Comparison of ENCODE assay signal across 1 cellular context in the genomic region with DNA sequence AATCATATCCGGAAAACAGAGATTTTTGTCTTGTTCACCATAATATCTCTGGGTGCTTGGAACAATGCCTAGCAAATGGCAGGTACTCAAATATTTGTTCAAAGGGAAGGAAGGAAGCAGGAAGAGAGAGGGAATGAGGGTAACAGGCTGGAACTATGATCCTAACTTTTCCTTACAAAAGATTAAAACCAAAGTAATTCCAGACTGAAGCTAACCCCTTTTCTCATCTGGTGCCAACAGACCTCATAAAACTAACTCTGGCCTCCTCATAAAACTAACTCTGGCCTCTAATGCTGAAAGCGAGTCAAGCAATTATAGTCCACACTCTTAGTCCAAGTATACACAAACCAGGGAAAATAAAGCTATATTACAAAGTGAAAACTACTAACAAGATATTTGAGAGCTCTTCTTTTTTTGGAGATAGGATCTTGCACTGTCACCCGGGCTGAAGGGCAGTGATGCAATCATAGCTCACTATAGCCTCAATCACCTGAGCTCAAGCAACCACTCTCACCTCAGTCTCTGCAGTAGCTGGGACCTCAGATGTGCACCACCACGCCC.
TF ChIP-seq lines count a peak whose summit lies in the region.

No MANE protein-coding gene starts in this region.

TF ChIP-seq in HepG2, 621 proteins besides CTCF, POLR2A, EP300 and RAD21 (continued from another document and continues in another):
- TF ChIP-seq, protein P1, sequence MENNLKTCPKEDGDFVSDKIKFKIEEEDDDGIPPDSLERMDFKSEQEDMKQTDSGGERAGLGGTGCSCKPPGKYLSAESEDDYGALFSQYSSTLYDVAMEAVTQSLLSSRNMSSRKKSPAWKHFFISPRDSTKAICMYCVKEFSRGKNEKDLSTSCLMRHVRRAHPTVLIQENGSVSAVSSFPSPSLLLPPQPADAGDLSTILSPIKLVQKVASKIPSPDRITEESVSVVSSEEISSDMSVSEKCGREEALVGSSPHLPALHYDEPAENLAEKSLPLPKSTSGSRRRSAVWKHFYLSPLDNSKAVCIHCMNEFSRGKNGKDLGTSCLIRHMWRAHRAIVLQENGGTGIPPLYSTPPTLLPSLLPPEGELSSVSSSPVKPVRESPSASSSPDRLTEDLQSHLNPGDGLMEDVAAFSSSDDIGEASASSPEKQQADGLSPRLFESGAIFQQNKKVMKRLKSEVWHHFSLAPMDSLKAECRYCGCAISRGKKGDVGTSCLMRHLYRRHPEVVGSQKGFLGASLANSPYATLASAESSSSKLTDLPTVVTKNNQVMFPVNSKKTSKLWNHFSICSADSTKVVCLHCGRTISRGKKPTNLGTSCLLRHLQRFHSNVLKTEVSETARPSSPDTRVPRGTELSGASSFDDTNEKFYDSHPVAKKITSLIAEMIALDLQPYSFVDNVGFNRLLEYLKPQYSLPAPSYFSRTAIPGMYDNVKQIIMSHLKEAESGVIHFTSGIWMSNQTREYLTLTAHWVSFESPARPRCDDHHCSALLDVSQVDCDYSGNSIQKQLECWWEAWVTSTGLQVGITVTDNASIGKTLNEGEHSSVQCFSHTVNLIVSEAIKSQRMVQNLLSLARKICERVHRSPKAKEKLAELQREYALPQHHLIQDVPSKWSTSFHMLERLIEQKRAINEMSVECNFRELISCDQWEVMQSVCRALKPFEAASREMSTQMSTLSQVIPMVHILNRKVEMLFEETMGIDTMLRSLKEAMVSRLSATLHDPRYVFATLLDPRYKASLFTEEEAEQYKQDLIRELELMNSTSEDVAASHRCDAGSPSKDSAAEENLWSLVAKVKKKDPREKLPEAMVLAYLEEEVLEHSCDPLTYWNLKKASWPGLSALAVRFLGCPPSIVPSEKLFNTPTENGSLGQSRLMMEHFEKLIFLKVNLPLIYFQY (CRISPR knock-in tag; IDR thresholded peaks at IDR 0.05; ENCODE audit: borderline replicate concordance) = no peak
- TF ChIP-seq REPIN1 (CRISPR knock-in tag; IDR thresholded peaks at IDR 0.05; ENCODE audit: borderline replicate concordance, low read depth) (no peak), ZNF788 (CRISPR knock-in tag; IDR thresholded peaks at IDR 0.05; ENCODE audit: borderline replicate concordance) (no peak), ATRX (CRISPR knock-in tag; IDR thresholded peaks at IDR 0.05; ENCODE audit: borderline replicate concordance) (no peak), AGO2 (optimal IDR thresholded peaks at IDR 0.05; ENCODE audit: low read depth, low read length) (no peak), PAX8 (CRISPR knock-in tag; IDR thresholded peaks at IDR 0.05; ENCODE audit: borderline replicate concordance) (no peak), TCF12 (IDR thresholded peaks at IDR 0.05) (no peak), TCF12 (CRISPR knock-in tag; IDR thresholded peaks at IDR 0.05) (no peak), ZZZ3 (CRISPR knock-in tag; IDR thresholded peaks at IDR 0.05; ENCODE audit: borderline replicate concordance) (no peak), ZNF557 (CRISPR knock-in tag; IDR thresholded peaks at IDR 0.05) (no peak), KLF13 (CRISPR knock-in tag; IDR thresholded peaks at IDR 0.05) (no peak), HOXA7 (CRISPR knock-in tag; IDR thresholded peaks at IDR 0.05) (no peak), HIVEP1 (CRISPR knock-in tag; IDR thresholded peaks at IDR 0.05) (no peak), NFIC (IDR thresholded peaks at IDR 0.05; ENCODE audit: low read length) (no peak), PHF20 (CRISPR knock-in tag; IDR thresholded peaks at IDR 0.05) (no peak), EED (CRISPR knock-in tag; IDR thresholded peaks at IDR 0.05) (no peak), NR2F6 (IDR thresholded peaks at IDR 0.05) (0 out of 2 replicates have a peak, but pooled peaks have one; percentile 7), NR2F6 (CRISPR knock-in tag; IDR thresholded peaks at IDR 0.05) (no peak), CEBPB (IDR thresholded peaks at IDR 0.05; ENCODE audit: borderline replicate concordance, low read depth, low read length) (peak; percentile 88; the same call in 1 of the 2 replicates), BRCA1 (CRISPR knock-in tag; IDR thresholded peaks at IDR 0.05) (no peak), TCF7 (IDR thresholded peaks at IDR 0.05; ENCODE audit: low read depth) (no peak), ZNF317 (CRISPR knock-in tag; IDR thresholded peaks at IDR 0.05) (no peak), ZNF841 (CRISPR knock-in tag; IDR thresholded peaks at IDR 0.05; ENCODE audit: borderline replicate concordance) (no peak), GABPB1 (CRISPR knock-in tag; IDR thresholded peaks at IDR 0.05) (no peak), ZNF768 (CRISPR knock-in tag; IDR thresholded peaks at IDR 0.05) (no peak), GLI4 (CRISPR knock-in tag; IDR thresholded peaks at IDR 0.05; ENCODE audit: borderline replicate concordance) (no peak), SAP130 (CRISPR knock-in tag; IDR thresholded peaks at IDR 0.05; ENCODE audit: low read depth) (peak; percentile 48; the same call in 1 of the 2 replicates), RFXAP (CRISPR knock-in tag; IDR thresholded peaks at IDR 0.05; ENCODE audit: borderline replicate concordance) (no peak)
- TF ChIP-seq, protein P2, sequence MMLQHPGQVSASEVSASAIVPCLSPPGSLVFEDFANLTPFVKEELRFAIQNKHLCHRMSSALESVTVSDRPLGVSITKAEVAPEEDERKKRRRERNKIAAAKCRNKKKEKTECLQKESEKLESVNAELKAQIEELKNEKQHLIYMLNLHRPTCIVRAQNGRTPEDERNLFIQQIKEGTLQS (CRISPR knock-in tag; IDR thresholded peaks at IDR 0.05) = peak; percentile 58; the same call in 1 of the 2 replicates
- TF ChIP-seq, protein P3, sequence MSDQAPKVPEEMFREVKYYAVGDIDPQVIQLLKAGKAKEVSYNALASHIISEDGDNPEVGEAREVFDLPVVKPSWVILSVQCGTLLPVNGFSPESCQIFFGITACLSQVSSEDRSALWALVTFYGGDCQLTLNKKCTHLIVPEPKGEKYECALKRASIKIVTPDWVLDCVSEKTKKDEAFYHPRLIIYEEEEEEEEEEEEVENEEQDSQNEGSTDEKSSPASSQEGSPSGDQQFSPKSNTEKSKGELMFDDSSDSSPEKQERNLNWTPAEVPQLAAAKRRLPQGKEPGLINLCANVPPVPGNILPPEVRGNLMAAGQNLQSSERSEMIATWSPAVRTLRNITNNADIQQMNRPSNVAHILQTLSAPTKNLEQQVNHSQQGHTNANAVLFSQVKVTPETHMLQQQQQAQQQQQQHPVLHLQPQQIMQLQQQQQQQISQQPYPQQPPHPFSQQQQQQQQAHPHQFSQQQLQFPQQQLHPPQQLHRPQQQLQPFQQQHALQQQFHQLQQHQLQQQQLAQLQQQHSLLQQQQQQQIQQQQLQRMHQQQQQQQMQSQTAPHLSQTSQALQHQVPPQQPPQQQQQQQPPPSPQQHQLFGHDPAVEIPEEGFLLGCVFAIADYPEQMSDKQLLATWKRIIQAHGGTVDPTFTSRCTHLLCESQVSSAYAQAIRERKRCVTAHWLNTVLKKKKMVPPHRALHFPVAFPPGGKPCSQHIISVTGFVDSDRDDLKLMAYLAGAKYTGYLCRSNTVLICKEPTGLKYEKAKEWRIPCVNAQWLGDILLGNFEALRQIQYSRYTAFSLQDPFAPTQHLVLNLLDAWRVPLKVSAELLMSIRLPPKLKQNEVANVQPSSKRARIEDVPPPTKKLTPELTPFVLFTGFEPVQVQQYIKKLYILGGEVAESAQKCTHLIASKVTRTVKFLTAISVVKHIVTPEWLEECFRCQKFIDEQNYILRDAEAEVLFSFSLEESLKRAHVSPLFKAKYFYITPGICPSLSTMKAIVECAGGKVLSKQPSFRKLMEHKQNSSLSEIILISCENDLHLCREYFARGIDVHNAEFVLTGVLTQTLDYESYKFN (CRISPR knock-in tag; conservative IDR thresholded peaks at IDR 0.05) = peak; percentile 48
- TF ChIP-seq, protein P4, sequence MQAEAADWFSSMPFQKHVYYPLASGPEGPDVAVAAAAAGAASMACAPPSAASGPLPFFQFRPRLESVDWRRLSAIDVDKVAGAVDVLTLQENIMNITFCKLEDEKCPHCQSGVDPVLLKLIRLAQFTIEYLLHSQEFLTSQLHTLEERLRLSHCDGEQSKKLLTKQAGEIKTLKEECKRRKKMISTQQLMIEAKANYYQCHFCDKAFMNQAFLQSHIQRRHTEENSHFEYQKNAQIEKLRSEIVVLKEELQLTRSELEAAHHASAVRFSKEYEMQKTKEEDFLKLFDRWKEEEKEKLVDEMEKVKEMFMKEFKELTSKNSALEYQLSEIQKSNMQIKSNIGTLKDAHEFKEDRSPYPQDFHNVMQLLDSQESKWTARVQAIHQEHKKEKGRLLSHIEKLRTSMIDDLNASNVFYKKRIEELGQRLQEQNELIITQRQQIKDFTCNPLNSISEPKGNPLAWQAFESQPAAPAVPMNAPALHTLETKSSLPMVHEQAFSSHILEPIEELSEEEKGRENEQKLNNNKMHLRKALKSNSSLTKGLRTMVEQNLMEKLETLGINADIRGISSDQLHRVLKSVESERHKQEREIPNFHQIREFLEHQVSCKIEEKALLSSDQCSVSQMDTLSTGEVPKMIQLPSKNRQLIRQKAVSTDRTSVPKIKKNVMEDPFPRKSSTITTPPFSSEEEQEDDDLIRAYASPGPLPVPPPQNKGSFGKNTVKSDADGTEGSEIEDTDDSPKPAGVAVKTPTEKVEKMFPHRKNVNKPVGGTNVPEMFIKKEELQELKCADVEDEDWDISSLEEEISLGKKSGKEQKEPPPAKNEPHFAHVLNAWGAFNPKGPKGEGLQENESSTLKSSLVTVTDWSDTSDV (CRISPR knock-in tag; IDR thresholded peaks at IDR 0.05) = no peak
- TF ChIP-seq, protein P5, sequence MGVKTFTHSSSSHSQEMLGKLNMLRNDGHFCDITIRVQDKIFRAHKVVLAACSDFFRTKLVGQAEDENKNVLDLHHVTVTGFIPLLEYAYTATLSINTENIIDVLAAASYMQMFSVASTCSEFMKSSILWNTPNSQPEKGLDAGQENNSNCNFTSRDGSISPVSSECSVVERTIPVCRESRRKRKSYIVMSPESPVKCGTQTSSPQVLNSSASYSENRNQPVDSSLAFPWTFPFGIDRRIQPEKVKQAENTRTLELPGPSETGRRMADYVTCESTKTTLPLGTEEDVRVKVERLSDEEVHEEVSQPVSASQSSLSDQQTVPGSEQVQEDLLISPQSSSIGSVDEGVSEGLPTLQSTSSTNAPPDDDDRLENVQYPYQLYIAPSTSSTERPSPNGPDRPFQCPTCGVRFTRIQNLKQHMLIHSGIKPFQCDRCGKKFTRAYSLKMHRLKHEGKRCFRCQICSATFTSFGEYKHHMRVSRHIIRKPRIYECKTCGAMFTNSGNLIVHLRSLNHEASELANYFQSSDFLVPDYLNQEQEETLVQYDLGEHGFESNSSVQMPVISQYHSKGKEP (CRISPR knock-in tag; IDR thresholded peaks at IDR 0.05) = no peak
- TF ChIP-seq, protein P6, sequence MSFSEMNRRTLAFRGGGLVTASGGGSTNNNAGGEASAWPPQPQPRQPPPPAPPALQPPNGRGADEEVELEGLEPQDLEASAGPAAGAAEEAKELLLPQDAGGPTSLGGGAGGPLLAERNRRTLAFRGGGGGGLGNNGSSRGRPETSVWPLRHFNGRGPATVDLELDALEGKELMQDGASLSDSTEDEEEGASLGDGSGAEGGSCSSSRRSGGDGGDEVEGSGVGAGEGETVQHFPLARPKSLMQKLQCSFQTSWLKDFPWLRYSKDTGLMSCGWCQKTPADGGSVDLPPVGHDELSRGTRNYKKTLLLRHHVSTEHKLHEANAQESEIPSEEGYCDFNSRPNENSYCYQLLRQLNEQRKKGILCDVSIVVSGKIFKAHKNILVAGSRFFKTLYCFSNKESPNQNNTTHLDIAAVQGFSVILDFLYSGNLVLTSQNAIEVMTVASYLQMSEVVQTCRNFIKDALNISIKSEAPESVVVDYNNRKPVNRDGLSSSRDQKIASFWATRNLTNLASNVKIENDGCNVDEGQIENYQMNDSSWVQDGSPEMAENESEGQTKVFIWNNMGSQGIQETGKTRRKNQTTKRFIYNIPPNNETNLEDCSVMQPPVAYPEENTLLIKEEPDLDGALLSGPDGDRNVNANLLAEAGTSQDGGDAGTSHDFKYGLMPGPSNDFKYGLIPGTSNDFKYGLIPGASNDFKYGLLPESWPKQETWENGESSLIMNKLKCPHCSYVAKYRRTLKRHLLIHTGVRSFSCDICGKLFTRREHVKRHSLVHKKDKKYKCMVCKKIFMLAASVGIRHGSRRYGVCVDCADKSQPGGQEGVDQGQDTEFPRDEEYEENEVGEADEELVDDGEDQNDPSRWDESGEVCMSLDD (CRISPR knock-in tag; IDR thresholded peaks at IDR 0.05; ENCODE audit: borderline replicate concordance) = no peak
- TF ChIP-seq, protein P7, sequence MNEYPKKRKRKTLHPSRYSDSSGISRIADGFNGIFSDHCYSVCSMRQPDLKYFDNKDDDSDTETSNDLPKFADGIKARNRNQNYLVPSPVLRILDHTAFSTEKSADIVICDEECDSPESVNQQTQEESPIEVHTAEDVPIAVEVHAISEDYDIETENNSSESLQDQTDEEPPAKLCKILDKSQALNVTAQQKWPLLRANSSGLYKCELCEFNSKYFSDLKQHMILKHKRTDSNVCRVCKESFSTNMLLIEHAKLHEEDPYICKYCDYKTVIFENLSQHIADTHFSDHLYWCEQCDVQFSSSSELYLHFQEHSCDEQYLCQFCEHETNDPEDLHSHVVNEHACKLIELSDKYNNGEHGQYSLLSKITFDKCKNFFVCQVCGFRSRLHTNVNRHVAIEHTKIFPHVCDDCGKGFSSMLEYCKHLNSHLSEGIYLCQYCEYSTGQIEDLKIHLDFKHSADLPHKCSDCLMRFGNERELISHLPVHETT (CRISPR knock-in tag; conservative IDR thresholded peaks at IDR 0.05) = no peak
- TF ChIP-seq, protein P8, sequence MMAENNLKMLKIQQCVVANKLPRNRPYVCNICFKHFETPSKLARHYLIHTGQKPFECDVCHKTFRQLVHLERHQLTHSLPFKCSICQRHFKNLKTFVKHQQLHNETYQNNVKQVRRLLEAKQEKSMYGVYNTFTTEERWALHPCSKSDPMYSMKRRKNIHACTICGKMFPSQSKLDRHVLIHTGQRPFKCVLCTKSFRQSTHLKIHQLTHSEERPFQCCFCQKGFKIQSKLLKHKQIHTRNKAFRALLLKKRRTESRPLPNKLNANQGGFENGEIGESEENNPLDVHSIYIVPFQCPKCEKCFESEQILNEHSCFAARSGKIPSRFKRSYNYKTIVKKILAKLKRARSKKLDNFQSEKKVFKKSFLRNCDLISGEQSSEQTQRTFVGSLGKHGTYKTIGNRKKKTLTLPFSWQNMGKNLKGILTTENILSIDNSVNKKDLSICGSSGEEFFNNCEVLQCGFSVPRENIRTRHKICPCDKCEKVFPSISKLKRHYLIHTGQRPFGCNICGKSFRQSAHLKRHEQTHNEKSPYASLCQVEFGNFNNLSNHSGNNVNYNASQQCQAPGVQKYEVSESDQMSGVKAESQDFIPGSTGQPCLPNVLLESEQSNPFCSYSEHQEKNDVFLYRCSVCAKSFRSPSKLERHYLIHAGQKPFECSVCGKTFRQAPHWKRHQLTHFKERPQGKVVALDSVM (CRISPR knock-in tag; IDR thresholded peaks at IDR 0.05) = no peak
- TF ChIP-seq, protein P9, sequence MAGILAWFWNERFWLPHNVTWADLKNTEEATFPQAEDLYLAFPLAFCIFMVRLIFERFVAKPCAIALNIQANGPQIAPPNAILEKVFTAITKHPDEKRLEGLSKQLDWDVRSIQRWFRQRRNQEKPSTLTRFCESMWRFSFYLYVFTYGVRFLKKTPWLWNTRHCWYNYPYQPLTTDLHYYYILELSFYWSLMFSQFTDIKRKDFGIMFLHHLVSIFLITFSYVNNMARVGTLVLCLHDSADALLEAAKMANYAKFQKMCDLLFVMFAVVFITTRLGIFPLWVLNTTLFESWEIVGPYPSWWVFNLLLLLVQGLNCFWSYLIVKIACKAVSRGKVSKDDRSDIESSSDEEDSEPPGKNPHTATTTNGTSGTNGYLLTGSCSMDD (CRISPR knock-in tag; IDR thresholded peaks at IDR 0.05) = no peak
